ENCODE assay signal across 23 cellular contexts in the genomic region with DNA sequence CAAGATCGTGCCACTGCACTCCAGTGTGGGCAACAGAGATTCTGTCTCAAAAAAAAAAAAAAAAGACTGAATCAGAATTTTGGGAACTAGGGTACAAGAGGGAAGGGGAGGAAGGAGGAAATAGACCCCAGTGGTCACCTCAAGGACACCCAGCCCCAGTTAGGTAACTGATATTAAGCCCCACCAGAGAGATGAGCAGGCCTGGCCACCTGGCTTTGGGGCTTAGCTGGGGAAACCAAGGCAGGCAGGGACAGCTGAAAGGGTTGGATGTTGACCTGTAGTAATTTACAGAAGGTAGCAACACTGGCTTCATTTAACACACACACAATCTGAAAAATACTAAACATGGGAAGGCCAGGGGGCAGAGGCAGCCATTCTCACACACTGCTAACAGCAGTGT. TPM values are rescaled to one million over a fixed set of nuclear protein-coding genes. Genes with fewer than 3 reads are reported as not detected.
A peak's percentile ranks its signal among the peaks of the same experiment; 100 is the strongest.
DNase-seq lines count a peak whose midpoint lies in the region; ATAC-seq, FAIRE-seq and TF ChIP-seq lines count a peak whose summit lies in the region.
"Had no signal": no experiment of that assay in that cellular context is flagged by ENCODE, and none has a peak within 500 bp of the region (broad histone marks: within the 10 kb centered on the region; RNA-seq: fewer than 3 reads in every experiment).

No MANE protein-coding gene starts in this region.

- POLR2A ChIA-PET in activated CD4-positive, alpha-beta T cell treated with anti-CD3 and anti-CD28 coated beads, Interleukin-2, amount 10 ng/mL, durations not matched to agents 7 days and 5 days (lab: Charles Lee): no interaction called here
- POLR2A ChIA-PET in HCT116 (lab: Charles Lee): interaction anchor here (0.5 kb wide), 1 partner anchor 148 kb away, joined by 4 read pairs; no protein-coding TSS in a partner anchor
- POLR2A ChIA-PET in K562 (lab: Yijun Ruan, JAX): interaction anchor here (0.5 to 0.6 kb wide), 3 partner anchors 37 to 577 kb away, joined by 3 read pairs; no protein-coding TSS in a partner anchor
- POLR2A ChIA-PET in PC-9 (lab: Charles Lee; ENCODE audit: unreplicated experiment): no interaction called here

- in situ Hi-C loops in K562 (cut with MboI): no loop called here

- no peaks in the 10 kb centered on the region for H3K9me2 ChIP-seq in HCT116 (ENCODE audit: insufficient read depth)
- H3K9me2 ChIP-seq in PC-9 (ENCODE audit: insufficient read depth): no peaks in the 10 kb centered on the region

- ATAC-seq in HCT116: no peak
- ATAC-seq in K562: no peak
- ATAC-seq in activated naive CD4-positive, alpha-beta T cell treated with anti-CD3 and anti-CD28 coated beads, Interleukin-2, amount 50 U/mL, for 72 hours: no peak
- no peak for ATAC-seq in HG03439 (IDR thresholded peaks at IDR 0.05; ENCODE audit: unreplicated experiment)
- ATAC-seq: GM12878 had no signal

- no peaks in the 10 kb centered on the region for H3K9me3 Mint-ChIP-seq in activated CD4-positive, alpha-beta T cell treated with anti-CD3 and anti-CD28 coated beads, Interleukin-2, amount 10 ng/mL, durations not matched to agents 7 days and 5 days
- H3K9me3 Mint-ChIP-seq in neural crest cell: no peaks in the 10 kb centered on the region
- H3K9me3 Mint-ChIP-seq in activated naive CD4-positive, alpha-beta T cell treated with anti-CD3 and anti-CD28 coated beads, Interleukin-2, amount 50 U/mL, for 72 hours: no peaks in the 10 kb centered on the region
- H3K9me3 Mint-ChIP-seq: CD8-positive, alpha-beta memory T cell; IgD-negative memory B cell had no signal

- no peak for FAIRE-seq in K562 (lab: Jason Lieb, UNC)
- FAIRE-seq: GM12878, GM19239, HTR-8/SVneo had no signal

- BruUV-seq in HCT116 (replicated peaks; lab: Mats Ljungman, UMichigan) (no TSS peak), K562 (replicated peaks; lab: Mats Ljungman, UMichigan) (no TSS peak), PC-9 (replicated peaks; lab: Mats Ljungman, UMichigan) (no TSS peak)

- H3K4me3 ChIP-seq in HCT116 (replicated peaks in 1 of 2; ENCODE audit: low read depth in 1 of 2, low read length in 2 of 2) (no peak overlapping the region), K562 (no peak overlapping the region), PC-9 (no peak overlapping the region)
- H3K4me3 ChIP-seq: BLaER1 treated with 17β-estradiol and CSF1 and Interleukin-3, amounts not matched to agents 10 nM and 100 nM; GM12878; HAP-1 had no signal

- peaks cover 39% of the 10 kb centered on the region for H3K36me3 Mint-ChIP-seq in activated CD4-positive, alpha-beta T cell treated with anti-CD3 and anti-CD28 coated beads, Interleukin-2, amount 10 ng/mL, durations not matched to agents 7 days and 5 days (ENCODE audit: low read depth)
- H3K36me3 Mint-ChIP-seq in neural crest cell (ENCODE audit: low read depth): peaks cover 14% of the 10 kb centered on the region
- H3K36me3 Mint-ChIP-seq in activated naive CD4-positive, alpha-beta T cell treated with anti-CD3 and anti-CD28 coated beads, Interleukin-2, amount 50 U/mL, for 72 hours: peaks cover 20 to 24% of the 10 kb centered on the region in 2 donors

- H3K9ac ChIP-seq in HCT116 (ENCODE audit: low read length) (no peak overlapping the region), K562 (ENCODE audit: insufficient read depth in 1 of 2, low read depth in 2 of 2, low read length in 2 of 2) (no peak overlapping the region)
- H3K9ac ChIP-seq: BLaER1 treated with 17β-estradiol and CSF1 and Interleukin-3, amounts not matched to agents 10 nM and 100 nM had no signal

- peaks cover 3% of the 10 kb centered on the region for H3K9me1 ChIP-seq in K562 (ENCODE audit: control insufficient read depth, insufficient read depth, low read length)

- TF ChIP-seq RAD21 in HCT116 (IDR thresholded peaks at IDR 0.05; ENCODE audit: low read depth) (no peak), K562 (CRISPR knock-in tag; conservative IDR thresholded peaks at IDR 0.05 in 1 of 2, IDR thresholded peaks at IDR 0.05 in 1 of 2) (no peak)

- no peaks in the 10 kb centered on the region for H3K27me3 ChIP-seq in HCT116 (ENCODE audit: insufficient read depth, low read length)
- no peaks in the 10 kb centered on the region for H3K27me3 ChIP-seq in K562 (ENCODE audit: control insufficient read depth in 2 of 2, insufficient read depth in 2 of 2, low read length in 2 of 2)
- H3K27me3 ChIP-seq in PC-9 (ENCODE audit: insufficient read depth, low read depth): no peaks in the 10 kb centered on the region
- H3K27me3 ChIP-seq: BLaER1 treated with 17β-estradiol and CSF1 and Interleukin-3, amounts not matched to agents 10 nM and 100 nM had no signal

- intact Hi-C loops in HCT116 (cut with micrococcal nuclease) (no loop called here), K562 (cut with micrococcal nuclease) (no loop called here), PC-9 (cut with micrococcal nuclease; ENCODE audit: unreplicated experiment) (no loop called here)

- H4K20me1 ChIP-seq in HCT116 (ENCODE audit: insufficient read depth) (peaks cover 23% of the 10 kb centered on the region; the same call in 1 of the 2 replicates), K562 (replicated peaks; ENCODE audit: control insufficient read depth, insufficient read depth, low read length) (peaks cover 10% of the 10 kb centered on the region; the same call in 1 of the 2 replicates), PC-9 (ENCODE audit: insufficient read depth) (peaks cover 42% of the 10 kb centered on the region)

- no peaks in the 10 kb centered on the region for H3K27me3 Mint-ChIP-seq in activated CD4-positive, alpha-beta T cell treated with anti-CD3 and anti-CD28 coated beads, Interleukin-2, amount 10 ng/mL, durations not matched to agents 7 days and 5 days
- H3K27me3 Mint-ChIP-seq in neural crest cell (ENCODE audit: low read depth): no peaks in the 10 kb centered on the region
- H3K27me3 Mint-ChIP-seq: B cell; CD8-positive, alpha-beta memory T cell; IgD-negative memory B cell had no signal

- peaks cover 40% of the 10 kb centered on the region for H3K79me2 ChIP-seq in HCT116 (ENCODE audit: insufficient read depth, low read length)
- H3K79me2 ChIP-seq in K562 (ENCODE audit: control insufficient read depth, insufficient read depth, low read length): peaks cover 26% of the 10 kb centered on the region
- peaks cover 32% of the 10 kb centered on the region for H3K79me2 ChIP-seq in PC-9 (ENCODE audit: low read depth)

- H2AFZ ChIP-seq in HCT116 (ENCODE audit: low read depth, low read length, poor library complexity, severe bottlenecking): no peak overlapping the region
- H2AFZ ChIP-seq in K562 (ENCODE audit: low read depth, low read length): no peak overlapping the region
- no peak overlapping the region for H2AFZ ChIP-seq in PC-9

- H3K9me3 ChIP-seq in HCT116 (ENCODE audit: control insufficient read depth in 1 of 2, insufficient read depth in 1 of 2, low read depth in 1 of 2, low read length in 2 of 2): no peaks in the 10 kb centered on the region
- H3K9me3 ChIP-seq in K562 (replicated peaks; ENCODE audit: control insufficient read depth, insufficient read depth, low read depth, low read length): no peaks in the 10 kb centered on the region
- no peaks in the 10 kb centered on the region for H3K9me3 ChIP-seq in PC-9 (ENCODE audit: insufficient read depth, low read depth)
- H3K9me3 ChIP-seq: BLaER1 treated with 17β-estradiol and CSF1 and Interleukin-3, amounts not matched to agents 10 nM and 100 nM; HAP-1 had no signal

- WGBS in K562 (ENCODE audit: insufficient coverage, low coverage, missing lambda C conversion rate): 100% methylated on average over 1 of the region's 1 CpG

- no peak for TF ChIP-seq POLR2A in HCT116 (IDR thresholded peaks at IDR 0.05; ENCODE audit: borderline replicate concordance, extremely low read depth, insufficient read depth, insufficient read length)
- TF ChIP-seq POLR2A in K562 (conservative IDR thresholded peaks at IDR 0.05): peak; percentile 43; the same call in 1 of the 2 replicates

- peaks cover 79% of the 10 kb centered on the region for H3F3A ChIP-seq in PC-9 (ENCODE audit: insufficient read depth, low read depth)

- peak overlapping the region; percentile 33 for H3K27ac Mint-ChIP-seq in activated CD4-positive, alpha-beta T cell treated with anti-CD3 and anti-CD28 coated beads, Interleukin-2, amount 10 ng/mL, durations not matched to agents 7 days and 5 days
- H3K27ac Mint-ChIP-seq in neural crest cell (ENCODE audit: unreplicated experiment): no peak overlapping the region
- peak overlapping the region in 1 of 2 donors; percentile 87 for H3K27ac Mint-ChIP-seq in activated naive CD4-positive, alpha-beta T cell treated with anti-CD3 and anti-CD28 coated beads, Interleukin-2, amount 50 U/mL, for 72 hours
- H3K27ac Mint-ChIP-seq: B cell had no signal

- H3K27ac ChIP-seq in HCT116 (ENCODE audit: low read depth, low read length): no peak overlapping the region
- H3K27ac ChIP-seq in K562 (ENCODE audit: extremely low read depth, low read depth, low read length): no peak overlapping the region
- no peak overlapping the region for H3K27ac ChIP-seq in PC-9
- H3K27ac ChIP-seq: BLaER1 treated with 17β-estradiol and CSF1 and Interleukin-3, amounts not matched to agents 10 nM and 100 nM had no signal

- H3K4me3 Mint-ChIP-seq in activated CD4-positive, alpha-beta T cell treated with anti-CD3 and anti-CD28 coated beads, Interleukin-2, amount 10 ng/mL, durations not matched to agents 7 days and 5 days: no peak overlapping the region
- peak overlapping the region; percentile 47 for H3K4me3 Mint-ChIP-seq in neural crest cell
- H3K4me3 Mint-ChIP-seq: B cell had no signal

- H3K4me2 ChIP-seq in HCT116 (ENCODE audit: low read length): no peak overlapping the region
- H3K4me2 ChIP-seq in K562 (ENCODE audit: insufficient read depth, low read length): no peak overlapping the region
- H3K4me2 ChIP-seq in PC-9: no peak overlapping the region
- H3K4me2 ChIP-seq: BLaER1 treated with 17β-estradiol and CSF1 and Interleukin-3, amounts not matched to agents 10 nM and 100 nM had no signal

- peaks cover 7 to 9% of the 10 kb centered on the region in 2 experiments for H3K4me1 ChIP-seq in HCT116 (ENCODE audit: control insufficient read depth in 1 of 2, insufficient read depth in 2 of 2, low read length in 2 of 2)
- H3K4me1 ChIP-seq in K562 (replicated peaks in 1 of 2; ENCODE audit: control insufficient read depth in 2 of 2, insufficient read depth in 2 of 2, low read length in 2 of 2): peaks cover 5 to 11% of the 10 kb centered on the region in 2 experiments; a peak in 4 of 5 replicates
- H3K4me1 ChIP-seq in PC-9 (replicated peaks; ENCODE audit: insufficient read depth): peaks cover 9% of the 10 kb centered on the region

- no peak for TF ChIP-seq EP300 in K562 (IDR thresholded peaks at IDR 0.05; ENCODE audit: low read length)

- RAD21 ChIA-PET in HCT116 (lab: Charles Lee; ENCODE audit: low non-redundant PET in 1 of 2, low total read pairs in 2 of 2, uncharacterized antibody in 2 of 2, unreplicated experiment in 2 of 2): no interaction called here

- no peak for DNase-seq in activated CD4-positive, alpha-beta T cell treated with anti-CD3 and anti-CD28 coated beads, Interleukin-2, amount 10 ng/mL, durations not matched to agents 7 days and 5 days
- no peak for DNase-seq in activated CD4-positive, alpha-beta T cell treated with anti-CD3 and anti-CD28 coated beads for 1 hour
- no peak for DNase-seq in HCT116 (ENCODE audit: low read depth, low spot score)
- no peak for DNase-seq in K562 (ENCODE audit: extremely low read depth in 1 of 4, low spot score in 3 of 4)
- DNase-seq in neural crest cell (ENCODE audit: low read depth, low spot score): no peak
- DNase-seq in PC-9: no peak
- no peak for DNase-seq in activated naive CD4-positive, alpha-beta T cell treated with anti-CD3 and anti-CD28 coated beads, Interleukin-2, amount 50 U/mL, for 72 hours (ENCODE audit: low spot score in 2 of 2)
- DNase-seq: CD8-positive, alpha-beta memory T cell; COR-L47; DMS 273 treated with DMSO at 0.1 percent for 48 hours; DMS53; DND-41; EL had no signal

- CTCF ChIA-PET in activated CD4-positive, alpha-beta T cell treated with anti-CD3 and anti-CD28 coated beads, Interleukin-2, amount 10 ng/mL, durations not matched to agents 7 days and 5 days (lab: Charles Lee): interaction anchor here (0.7 kb wide), 1 partner anchor 108 kb away, joined by 3 read pairs; no protein-coding TSS in a partner anchor
- CTCF ChIA-PET in HCT116 (lab: Charles Lee): no interaction called here
- CTCF ChIA-PET in K562 (lab: Yijun Ruan, JAX; ENCODE audit: low intra/inter-chr PET ratio): no interaction called here
- CTCF ChIA-PET in PC-9 (lab: Charles Lee): no interaction called here

- TF ChIP-seq CTCF in HCT116 (IDR thresholded peaks at IDR 0.05 in 2 of 3, conservative IDR thresholded peaks at IDR 0.05 in 1 of 3; ENCODE audit: borderline replicate concordance in 1 of 3, insufficient read depth in 1 of 3, low read depth in 2 of 3, low read length in 2 of 3) (no peak), K562 (IDR thresholded peaks at IDR 0.05 in 2 of 3, conservative IDR thresholded peaks at IDR 0.05 in 1 of 3; ENCODE audit: insufficient read depth in 2 of 3, low read depth in 1 of 3, low read length in 3 of 3) (no peak), neural crest cell (conservative IDR thresholded peaks at IDR 0.05) (no peak), PC-9 (conservative IDR thresholded peaks at IDR 0.05) (no peak)

- peaks cover 18% of the 10 kb centered on the region for H3K4me1 Mint-ChIP-seq in activated CD4-positive, alpha-beta T cell treated with anti-CD3 and anti-CD28 coated beads, Interleukin-2, amount 10 ng/mL, durations not matched to agents 7 days and 5 days
- H3K4me1 Mint-ChIP-seq in neural crest cell: peaks cover 5% of the 10 kb centered on the region

- H3K36me3 ChIP-seq in HCT116 (ENCODE audit: control insufficient read depth in 1 of 2, insufficient read depth in 2 of 2, low read length in 2 of 2): peaks cover 41 to 56% of the 10 kb centered on the region in 2 experiments
- H3K36me3 ChIP-seq in K562 (ENCODE audit: control insufficient read depth, insufficient read depth, low read length): peaks cover 65% of the 10 kb centered on the region
- peaks cover 54% of the 10 kb centered on the region for H3K36me3 ChIP-seq in PC-9 (ENCODE audit: low read depth)

RNA-seq across cellular contexts. Expression of a gene that starts 5.2 kb away (rescaled TPM):
- 10 to 100 TPM; 13.9 to 16.8 TPM for total RNA-seq in activated CD4-positive, alpha-beta T cell treated with anti-CD3 and anti-CD28 coated beads, Interleukin-2, amount 10 ng/mL, durations not matched to agents 7 days and 5 days
- total RNA-seq in HCT116 (2021; ENCODE audit: unreplicated experiment) (34.2 TPM), K562 (2014; rRNA removed) (70.9 and 85.3 TPM in 2 replicates), K562 (2014; rRNA removed; fragmentation: Illumina TruSeq; extraction: Trizol) (11.2 TPM in 2 replicates), K562 (2015; rRNA removed; fragmentation: Illumina TruSeq; extraction: Trizol) (18.6 and 22.0 TPM in 2 replicates), K562 (2021) (51.5 and 52.5 TPM in 2 replicates), neural crest cell (37.3 and 40.0 TPM in 2 replicates), PC-9 (2021) (51.8 and 75.8 TPM in 2 replicates)
- 19.2 and 20.1 TPM in 2 replicates for polyA plus RNA-seq in HCT116 (2012)
- total RNA-seq in K562 (2011; cell fraction: chromatin; rRNA removed; ENCODE audit: low replicate concordance): 2.4 and 6.3 TPM in 2 replicates
- 12.6 and 15.3 TPM in 2 replicates for total RNA-seq in K562 (2011; cell fraction: nucleolus; rRNA removed)
- 6.2 and 7.9 TPM in 2 replicates for total RNA-seq in K562 (2011; cell fraction: nucleoplasm; rRNA removed)
- polyA plus RNA-seq in K562 (2011; rRNA removed) (17.3 and 20.7 TPM in 2 replicates), K562 (2014; fragmentation: Illumina TruSeq; extraction: Trizol) (8.5 and 12.4 TPM in 2 replicates), K562 (2014; fragmentation: Nextera tagmentation; extraction: Ambion mirVana) (1 to 10 TPM; 3.6 to 5.2 TPM), K562 (2014; rRNA removed) (47.9 and 58.3 TPM in 2 replicates)
- 18.1 and 59.5 TPM in 2 replicates for polyA plus RNA-seq in K562 (2011; cell fraction: cytosol; rRNA removed)
- 20.9 and 26.5 TPM in 2 replicates for polyA plus RNA-seq in K562 (2011; cell fraction: nucleus; rRNA removed)
- polyA plus RNA-seq in K562 (2012): 19.8 and 25.5 TPM in 2 replicates
- polyA minus RNA-seq in K562 (2011; rRNA and poly(A)+ RNA removed): 2.0 and 2.6 TPM in 2 replicates
- 5.5 and 5.9 TPM in 2 replicates for polyA minus RNA-seq in K562 (2011; cell fraction: cytosol; rRNA and poly(A)+ RNA removed)
- 4.3 and 5.7 TPM in 2 replicates for polyA minus RNA-seq in K562 (2011; cell fraction: nucleus; rRNA and poly(A)+ RNA removed)
- total RNA-seq in activated naive CD4-positive, alpha-beta T cell treated with anti-CD3 and anti-CD28 coated beads, Interleukin-2, amount 50 U/mL, for 72 hours: 10 to 100 TPM; 18.8 to 21.4 TPM

RNA-seq across cellular contexts. Expression of a gene that starts 5.6 kb away (rescaled TPM):
- 10 to 100 TPM; 12.0 to 13.8 TPM for total RNA-seq in activated CD4-positive, alpha-beta T cell treated with anti-CD3 and anti-CD28 coated beads, Interleukin-2, amount 10 ng/mL, durations not matched to agents 7 days and 5 days
- 41.4 TPM for total RNA-seq in HCT116 (2021; ENCODE audit: unreplicated experiment)
- polyA plus RNA-seq in HCT116 (2012): 33.2 and 37.7 TPM in 2 replicates
- 10.5 and 18.9 TPM in 2 replicates for total RNA-seq in K562 (2011; cell fraction: chromatin; rRNA removed; ENCODE audit: low replicate concordance)
- 20.5 and 22.2 TPM in 2 replicates for total RNA-seq in K562 (2011; cell fraction: nucleolus; rRNA removed)
- total RNA-seq in K562 (2011; cell fraction: nucleoplasm; rRNA removed): 21.0 and 24.2 TPM in 2 replicates
- 58.5 and 65.1 TPM in 2 replicates for total RNA-seq in K562 (2014; rRNA removed)
- 47.2 and 51.0 TPM in 2 replicates for total RNA-seq in K562 (2014; rRNA removed; fragmentation: Illumina TruSeq; extraction: Trizol)
- 34.1 and 34.2 TPM in 2 replicates for total RNA-seq in K562 (2015; rRNA removed; fragmentation: Illumina TruSeq; extraction: Trizol)
- 57.2 and 60.1 TPM in 2 replicates for total RNA-seq in K562 (2021)
- 49.8 and 56.0 TPM in 2 replicates for polyA plus RNA-seq in K562 (2011; rRNA removed)
- polyA plus RNA-seq in K562 (2011; cell fraction: cytosol; rRNA removed): 48.6 and 49.6 TPM in 2 replicates
- 18.8 and 19.7 TPM in 2 replicates for polyA plus RNA-seq in K562 (2011; cell fraction: nucleus; rRNA removed)
- 32.7 and 40.3 TPM in 2 replicates for polyA plus RNA-seq in K562 (2012)
- 40.2 and 44.8 TPM in 2 replicates for polyA plus RNA-seq in K562 (2014; fragmentation: Illumina TruSeq; extraction: Trizol)
- 10 to 100 TPM; 11.1 to 16.7 TPM for polyA plus RNA-seq in K562 (2014; fragmentation: Nextera tagmentation; extraction: Ambion mirVana)
- polyA plus RNA-seq in K562 (2014; rRNA removed): 54.4 and 58.9 TPM in 2 replicates
- 25.0 and 26.0 TPM in 2 replicates for polyA minus RNA-seq in K562 (2011; rRNA and poly(A)+ RNA removed)
- polyA minus RNA-seq in K562 (2011; cell fraction: cytosol; rRNA and poly(A)+ RNA removed): 19.2 and 24.3 TPM in 2 replicates
- 10.4 and 11.3 TPM in 2 replicates for polyA minus RNA-seq in K562 (2011; cell fraction: nucleus; rRNA and poly(A)+ RNA removed)
- total RNA-seq in neural crest cell: 17.0 and 17.6 TPM in 2 replicates
- total RNA-seq in PC-9 (2021): 13.2 and 16.0 TPM in 2 replicates
- 10 to 100 TPM; 25.7 to 39.3 TPM for total RNA-seq in activated naive CD4-positive, alpha-beta T cell treated with anti-CD3 and anti-CD28 coated beads, Interleukin-2, amount 50 U/mL, for 72 hours

RNA-seq across cellular contexts. Expression of a gene that starts 8.8 kb away (rescaled TPM):
- 1 to 10 TPM; 1.3 to 1.5 TPM for total RNA-seq in activated CD4-positive, alpha-beta T cell treated with anti-CD3 and anti-CD28 coated beads, Interleukin-2, amount 10 ng/mL, durations not matched to agents 7 days and 5 days
- 17.3 TPM for total RNA-seq in HCT116 (2021; ENCODE audit: unreplicated experiment)
- 10.4 and 10.5 TPM in 2 replicates for polyA plus RNA-seq in HCT116 (2012)
- 1.1 and 3.1 TPM in 2 replicates for total RNA-seq in K562 (2011; cell fraction: chromatin; rRNA removed; ENCODE audit: low replicate concordance)
- total RNA-seq in K562 (2011; cell fraction: nucleolus; rRNA removed): 3.7 and 4.5 TPM in 2 replicates
- total RNA-seq in K562 (2011; cell fraction: nucleoplasm; rRNA removed): 3.5 and 3.7 TPM in 2 replicates
- 1.2 and 2.7 TPM in 2 replicates for total RNA-seq in K562 (2014; rRNA removed)
- 1.1 TPM in 2 replicates for total RNA-seq in K562 (2014; rRNA removed; fragmentation: Illumina TruSeq; extraction: Trizol)
- 2.0 and 2.1 TPM in 2 replicates for total RNA-seq in K562 (2015; rRNA removed; fragmentation: Illumina TruSeq; extraction: Trizol)
- 2.0 and 2.2 TPM in 2 replicates for total RNA-seq in K562 (2021)
- polyA plus RNA-seq in K562 (2011; rRNA removed): 1.0 and 3.2 TPM in 2 replicates
- polyA plus RNA-seq in K562 (2011; cell fraction: cytosol; rRNA removed): 2.0 and 5.7 TPM in 2 replicates
- polyA plus RNA-seq in K562 (2011; cell fraction: nucleus; rRNA removed): 0.65 and 2.1 TPM in 2 replicates
- 1.1 and 2.3 TPM in 2 replicates for polyA plus RNA-seq in K562 (2012)
- 1.6 and 1.9 TPM in 2 replicates for polyA plus RNA-seq in K562 (2014; fragmentation: Illumina TruSeq; extraction: Trizol)
- polyA plus RNA-seq in K562 (2014; fragmentation: Nextera tagmentation; extraction: Ambion mirVana): under 1 TPM; 0.37 to 0.59 TPM
- polyA plus RNA-seq in K562 (2014; rRNA removed): 0.95 and 1.00 TPM in 2 replicates
- 0.69 and 2.1 TPM in 2 replicates for polyA minus RNA-seq in K562 (2011; rRNA and poly(A)+ RNA removed)
- 2.5 and 4.6 TPM in 2 replicates for polyA minus RNA-seq in K562 (2011; cell fraction: cytosol; rRNA and poly(A)+ RNA removed)
- polyA minus RNA-seq in K562 (2011; cell fraction: nucleus; rRNA and poly(A)+ RNA removed): 0.44 and 0.81 TPM in 2 replicates
- total RNA-seq in neural crest cell: 16.0 and 17.6 TPM in 2 replicates
- 11.3 and 13.1 TPM in 2 replicates for total RNA-seq in PC-9 (2021)
- total RNA-seq in activated naive CD4-positive, alpha-beta T cell treated with anti-CD3 and anti-CD28 coated beads, Interleukin-2, amount 50 U/mL, for 72 hours: 1 to 10 TPM; 1.0 to 3.1 TPM

RNA-seq across cellular contexts. Expression of a gene that starts 37.5 kb away (rescaled TPM):
- total RNA-seq in activated CD4-positive, alpha-beta T cell treated with anti-CD3 and anti-CD28 coated beads, Interleukin-2, amount 10 ng/mL, durations not matched to agents 7 days and 5 days: not detected
- total RNA-seq in HCT116 (2021; ENCODE audit: unreplicated experiment) (6.5 TPM), K562 (2014; rRNA removed) (not detected in 2 replicates), K562 (2014; rRNA removed; fragmentation: Illumina TruSeq; extraction: Trizol) (not detected in 2 replicates), K562 (2015; rRNA removed; fragmentation: Illumina TruSeq; extraction: Trizol) (not detected in 2 replicates), K562 (2021) (0.02 TPM in 1 of 2 replicates, not detected in the other), neural crest cell (0.63 and 0.77 TPM in 2 replicates), PC-9 (2021) (7.6 and 12.1 TPM in 2 replicates)
- 5.7 TPM in 2 replicates for polyA plus RNA-seq in HCT116 (2012)
- total RNA-seq in K562 (2011; cell fraction: chromatin; rRNA removed; ENCODE audit: low replicate concordance): not detected in 2 replicates
- total RNA-seq in K562 (2011; cell fraction: nucleolus; rRNA removed): not detected in 2 replicates
- total RNA-seq in K562 (2011; cell fraction: nucleoplasm; rRNA removed): not detected in 2 replicates
- polyA plus RNA-seq in K562 (2011; rRNA removed) (not detected in 2 replicates), K562 (2014; fragmentation: Illumina TruSeq; extraction: Trizol) (not detected in 2 replicates), K562 (2014; fragmentation: Nextera tagmentation; extraction: Ambion mirVana) (under 1 TPM in 1 of 2 experiments, not detected in 1; 0.03 TPM), K562 (2014; rRNA removed) (not detected in 2 replicates)
- polyA plus RNA-seq in K562 (2011; cell fraction: cytosol; rRNA removed): not detected in 2 replicates
- 0.04 TPM in 1 of 2 replicates, not detected in the other for polyA plus RNA-seq in K562 (2011; cell fraction: nucleus; rRNA removed)
- 0.07 and 0.08 TPM in 2 replicates for polyA plus RNA-seq in K562 (2012)
- not detected in 2 replicates for polyA minus RNA-seq in K562 (2011; rRNA and poly(A)+ RNA removed)
- polyA minus RNA-seq in K562 (2011; cell fraction: cytosol; rRNA and poly(A)+ RNA removed): not detected in 2 replicates
- not detected in 2 replicates for polyA minus RNA-seq in K562 (2011; cell fraction: nucleus; rRNA and poly(A)+ RNA removed)
- 1 to 10 TPM in 1 of 2 donors, under 1 TPM in 1; 0.14 to 3.0 TPM for total RNA-seq in activated naive CD4-positive, alpha-beta T cell treated with anti-CD3 and anti-CD28 coated beads, Interleukin-2, amount 50 U/mL, for 72 hours
- total RNA-seq: A172, GM12878, H4 had no signal
- polyA plus RNA-seq: CD8-positive, alpha-beta memory T cell; IgD-negative memory B cell had no signal

RNA-seq across cellular contexts. Expression of a gene that starts 57.0 kb away (rescaled TPM):
- 10 to 100 TPM; 21.0 to 22.5 TPM for total RNA-seq in activated CD4-positive, alpha-beta T cell treated with anti-CD3 and anti-CD28 coated beads, Interleukin-2, amount 10 ng/mL, durations not matched to agents 7 days and 5 days
- 21.2 TPM for total RNA-seq in HCT116 (2021; ENCODE audit: unreplicated experiment)
- 6.9 and 7.1 TPM in 2 replicates for polyA plus RNA-seq in HCT116 (2012)
- total RNA-seq in K562 (2011; cell fraction: chromatin; rRNA removed; ENCODE audit: low replicate concordance): 31.8 and 48.9 TPM in 2 replicates
- 9.0 and 9.3 TPM in 2 replicates for total RNA-seq in K562 (2011; cell fraction: nucleolus; rRNA removed)
- 11.7 and 13.0 TPM in 2 replicates for total RNA-seq in K562 (2011; cell fraction: nucleoplasm; rRNA removed)
- total RNA-seq in K562 (2014; rRNA removed): 1.1 and 2.6 TPM in 2 replicates
- total RNA-seq in K562 (2014; rRNA removed; fragmentation: Illumina TruSeq; extraction: Trizol): 6.7 and 7.1 TPM in 2 replicates
- total RNA-seq in K562 (2015; rRNA removed; fragmentation: Illumina TruSeq; extraction: Trizol): 4.3 and 4.4 TPM in 2 replicates
- 11.3 and 12.2 TPM in 2 replicates for total RNA-seq in K562 (2021)
- polyA plus RNA-seq in K562 (2011; rRNA removed): 4.8 and 5.1 TPM in 2 replicates
- 3.1 and 4.5 TPM in 2 replicates for polyA plus RNA-seq in K562 (2011; cell fraction: cytosol; rRNA removed)
- 5.0 and 7.5 TPM in 2 replicates for polyA plus RNA-seq in K562 (2011; cell fraction: nucleus; rRNA removed)
- 2.3 and 5.2 TPM in 2 replicates for polyA plus RNA-seq in K562 (2012)
- 5.2 and 6.1 TPM in 2 replicates for polyA plus RNA-seq in K562 (2014; fragmentation: Illumina TruSeq; extraction: Trizol)
- 1 to 10 TPM; 1.9 to 2.4 TPM for polyA plus RNA-seq in K562 (2014; fragmentation: Nextera tagmentation; extraction: Ambion mirVana)
- 2.9 and 3.6 TPM in 2 replicates for polyA plus RNA-seq in K562 (2014; rRNA removed)
- 16.1 and 36.5 TPM in 2 replicates for polyA minus RNA-seq in K562 (2011; rRNA and poly(A)+ RNA removed)
- 2.8 and 3.1 TPM in 2 replicates for polyA minus RNA-seq in K562 (2011; cell fraction: cytosol; rRNA and poly(A)+ RNA removed)
- polyA minus RNA-seq in K562 (2011; cell fraction: nucleus; rRNA and poly(A)+ RNA removed): 3.2 and 6.2 TPM in 2 replicates
- 15.7 and 19.9 TPM in 2 replicates for total RNA-seq in neural crest cell
- 22.1 and 22.5 TPM in 2 replicates for total RNA-seq in PC-9 (2021)
- 10 to 100 TPM; 21.0 to 23.4 TPM for total RNA-seq in activated naive CD4-positive, alpha-beta T cell treated with anti-CD3 and anti-CD28 coated beads, Interleukin-2, amount 50 U/mL, for 72 hours

Comparison
In these comparisons a context has a peak if more than half of its experiments do, and no peak if none do; other contexts are left out.
1. POLR2A ChIA-PET loops: an anchor here in HCT116 (0.5 kb wide) and K562 (0.5 to 0.6 kb wide); none called in activated CD4-positive, alpha-beta T cell treated with anti-CD3 and anti-CD28 coated beads, Interleukin-2, amount 10 ng/mL, durations not matched to agents 7 days and 5 days and PC-9.